Comparison of ENCODE assay signal across 11 cellular contexts in genomic region chr7:54811016-54811924, GRCh38. TPM values are rescaled to one million over a fixed set of nuclear protein-coding genes. Genes with fewer than 3 reads are reported as not detected.
DNase-seq lines count a peak whose midpoint lies in the region; ATAC-seq and TF ChIP-seq lines count a peak whose summit lies in the region.
"Had no signal": no experiment of that assay in that cellular context is flagged by ENCODE, and none has a peak within 500 bp of the region (broad histone marks: within the 10 kb centered on the region; RNA-seq: fewer than 3 reads in every experiment).

No MANE protein-coding gene starts in this region.

- peak; percentile 75 for ATAC-seq in HG02884 (IDR thresholded peaks at IDR 0.05; ENCODE audit: unreplicated experiment)
- ATAC-seq in HG02571 (IDR thresholded peaks at IDR 0.05; ENCODE audit: unreplicated experiment): no peak
- no peak for ATAC-seq in GM21786 (IDR thresholded peaks at IDR 0.05; ENCODE audit: unreplicated experiment)

- TF ChIP-seq POLR2A in breast epithelium (IDR thresholded peaks at IDR 0.05): no peak

- H4K20me1 ChIP-seq in hepatocyte (ENCODE audit: insufficient read depth, poor library complexity, severe bottlenecking): no peaks in the 10 kb centered on the region
- no peaks in the 10 kb centered on the region for H4K20me1 ChIP-seq in neural progenitor cell (ENCODE audit: low read depth)

- H3K36me3 Mint-ChIP-seq in neural progenitor cell: no peaks in the 10 kb centered on the region

- WGBS in hepatocyte (ENCODE audit: low lambda C conversion rate, missing lambda C conversion rate): 55% methylated on average over 7 of the region's 7 CpGs
- WGBS in urinary bladder: 36% methylated on average over 7 of the region's 7 CpGs

- H3K79me2 ChIP-seq in hepatocyte (no peaks in the 10 kb centered on the region), neural progenitor cell (ENCODE audit: low read depth) (no peaks in the 10 kb centered on the region)

- H3K4me1 ChIP-seq in breast epithelium (peaks cover 0 to 4% of the 10 kb centered on the region in 2 donors), hepatocyte (ENCODE audit: insufficient read depth) (no peaks in the 10 kb centered on the region), urinary bladder (ENCODE audit: insufficient read depth) (no peaks in the 10 kb centered on the region), neural progenitor cell (no peaks in the 10 kb centered on the region)

- no peak overlapping the region for H3K9ac ChIP-seq in neural progenitor cell

- H3K27ac Mint-ChIP-seq in neural progenitor cell: no peak overlapping the region

- H3F3A ChIP-seq in neural progenitor cell (ENCODE audit: low read depth): no peaks in the 10 kb centered on the region

- H3K9me3 ChIP-seq in breast epithelium: peaks cover 0 to 4% of the 10 kb centered on the region in 2 donors
- no peaks in the 10 kb centered on the region for H3K9me3 ChIP-seq in hepatocyte (ENCODE audit: low read depth)
- H3K9me3 ChIP-seq in neural progenitor cell (ENCODE audit: low read depth): no peaks in the 10 kb centered on the region

- H3K4me3 ChIP-seq in breast epithelium (no peak overlapping the region), hepatocyte (no peak overlapping the region), urinary bladder (ENCODE audit: low read depth, low read length) (no peak overlapping the region), neural progenitor cell (no peak overlapping the region)

- intact Hi-C loops in breast epithelium (cut with DNase I; ENCODE audit: low total_unique reads): no loop called here

- H3K36me3 ChIP-seq in breast epithelium (no peaks in the 10 kb centered on the region), hepatocyte (replicated peaks; ENCODE audit: insufficient read depth, low read depth) (no peaks in the 10 kb centered on the region), urinary bladder (ENCODE audit: insufficient read depth) (no peaks in the 10 kb centered on the region), neural progenitor cell (no peaks in the 10 kb centered on the region)

- DNase-seq in breast epithelium (ENCODE audit: low spot score in 2 of 2) (no peak), hepatocyte (ENCODE audit: low spot score) (no peak), neural progenitor cell (ENCODE audit: low spot score) (no peak)
- DNase-seq: activated effector memory CD4-positive, alpha-beta T cell treated with anti-CD3 and anti-CD28 coated beads, Interleukin-2, amount 50 U/mL, for 16 hours; effector CD8-positive, alpha-beta T cell; OCI-M1 had no signal

- H3K27ac ChIP-seq in breast epithelium: peak overlapping the region; percentile 36 to 75
- no peak overlapping the region for H3K27ac ChIP-seq in hepatocyte
- H3K27ac ChIP-seq in urinary bladder (ENCODE audit: low read depth): peak overlapping the region; percentile 18
- H3K27ac ChIP-seq in neural progenitor cell: no peak overlapping the region
- H3K27ac ChIP-seq: VCaP had no signal

- peaks cover 3% of the 10 kb centered on the region for H3K4me1 Mint-ChIP-seq in neural progenitor cell

- no peaks in the 10 kb centered on the region for H3K9me2 ChIP-seq in hepatocyte (replicated peaks; ENCODE audit: insufficient read depth)

- no peaks in the 10 kb centered on the region for H3K27me3 ChIP-seq in breast epithelium
- no peaks in the 10 kb centered on the region for H3K27me3 ChIP-seq in hepatocyte
- H3K27me3 ChIP-seq in neural progenitor cell: no peaks in the 10 kb centered on the region

- no peak overlapping the region for H3K4me3 Mint-ChIP-seq in neural progenitor cell

- H2AFZ ChIP-seq in hepatocyte (no peak overlapping the region), neural progenitor cell (replicated peaks) (no peak overlapping the region)

- TF ChIP-seq CTCF in breast epithelium (IDR thresholded peaks at IDR 0.05): no peak
- no peak for TF ChIP-seq CTCF in hepatocyte (IDR thresholded peaks at IDR 0.05; ENCODE audit: poor library complexity)
- TF ChIP-seq CTCF in neural progenitor cell (IDR thresholded peaks at IDR 0.05): no peak

- no peaks in the 10 kb centered on the region for H3K9me3 Mint-ChIP-seq in neural progenitor cell

- peak overlapping the region; percentile 27 for H3K4me2 ChIP-seq in hepatocyte
- H3K4me2 ChIP-seq in neural progenitor cell: no peak overlapping the region

- H3K27me3 Mint-ChIP-seq in neural progenitor cell (ENCODE audit: insufficient read depth, low read depth): peaks cover 2% of the 10 kb centered on the region

RNA-seq across cellular contexts. Expression of gene SEC61G, which starts 52.3 kb away (rescaled TPM):
- 100 to 1,000 TPM; 192 to 238 (median 194) TPM for total RNA-seq in breast epithelium
- total RNA-seq in hepatocyte: 1,101 and 1,370 TPM in 2 replicates
- polyA plus RNA-seq in hepatocyte: 444 and 460 TPM in 2 replicates
- 177 TPM for total RNA-seq in urinary bladder
- 250 TPM for polyA plus RNA-seq in urinary bladder
- total RNA-seq in neural progenitor cell (ENCODE audit: low replicate concordance): 516 and 966 TPM in 2 replicates

Comparison
In these comparisons a context has a peak if more than half of its experiments do, and no peak if none do; other contexts are left out.
1. H3K27ac ChIP-seq: peak in breast epithelium (2 of 2) and urinary bladder (single experiment); none in hepatocyte (single experiment) and neural progenitor cell (single experiment).